In genomic region chr7:44959433-44959951, GRCh38 we compare ENCODE assay signal across 10 cellular contexts. TPM values are rescaled to one million over a fixed set of nuclear protein-coding genes. Genes with fewer than 3 reads are reported as not detected.
DNase-seq lines count a peak whose midpoint lies in the region; ATAC-seq and TF ChIP-seq lines count a peak whose summit lies in the region.
"Had no signal": no experiment of that assay in that cellular context is flagged by ENCODE, and none has a peak within 500 bp of the region (broad histone marks: within the 10 kb centered on the region; RNA-seq: fewer than 3 reads in every experiment).

No MANE protein-coding gene starts in this region.

- CTCF ChIA-PET in T-cell (lab: Charles Lee): no interaction called here

- no peaks in the 10 kb centered on the region for H3K9me3 Mint-ChIP-seq in T-cell
- H3K9me3 Mint-ChIP-seq in central memory CD8-positive, alpha-beta T cell: no peaks in the 10 kb centered on the region
- H3K9me3 Mint-ChIP-seq: neural crest cell had no signal

- TF ChIP-seq POLR2A in GM18505 (IDR thresholded peaks at IDR 0.05; ENCODE audit: borderline replicate concordance, extremely low read depth, insufficient read depth, insufficient read length): peak; percentile 49

- H3K27ac Mint-ChIP-seq in T-cell: peak overlapping the region; percentile 81 to 87
- H3K27ac Mint-ChIP-seq in central memory CD8-positive, alpha-beta T cell (ENCODE audit: low read depth): peak overlapping the region; percentile 96

- no peaks in the 10 kb centered on the region for H3K36me3 Mint-ChIP-seq in T-cell
- H3K36me3 Mint-ChIP-seq in central memory CD8-positive, alpha-beta T cell (ENCODE audit: insufficient read depth): peaks cover 25% of the 10 kb centered on the region

- no peak for ATAC-seq in GM18505 (IDR thresholded peaks at IDR 0.05; ENCODE audit: unreplicated experiment)
- peak in 3 of 4 experiments; percentile 36 to 72 (median 37) for ATAC-seq in T-cell (replicated peaks in 1 of 4)
- ATAC-seq in central memory CD8-positive, alpha-beta T cell (replicated peaks; ENCODE audit: extremely low read depth, poor library complexity, severe bottlenecking): peak; percentile 85
- no peak for ATAC-seq in HG03135 (IDR thresholded peaks at IDR 0.05; ENCODE audit: unreplicated experiment)
- ATAC-seq in GM18520 (IDR thresholded peaks at IDR 0.05; ENCODE audit: unreplicated experiment): no peak

- no peaks in the 10 kb centered on the region for H3K27me3 Mint-ChIP-seq in T-cell
- H3K27me3 Mint-ChIP-seq in central memory CD8-positive, alpha-beta T cell: no peaks in the 10 kb centered on the region

- POLR2A ChIA-PET in T-cell (lab: Charles Lee): no interaction called here

- DNase-seq in A172 (ENCODE audit: low spot score) (peak; percentile 28), T-cell (peak in 20 of 34 experiments; percentile 24 to 68 (median 56)), NCI-H524 treated with DMSO at 0.1 percent for 48 hours (lab: John Stamatoyannopoulos, UW) (no peak), amniotic stem cell (lab: John Stamatoyannopoulos, UW) (no peak)
- peak in 1 of 2 donors; percentile 65 for DNase-seq in central memory CD8-positive, alpha-beta T cell (ENCODE audit: low spot score in 2 of 2)
- DNase-seq: DMS79 treated with DMSO at 0.1 percent for 48 hours had no signal

- peaks cover 18 to 21% (median 19%) of the 10 kb centered on the region in 3 donors for H3K4me1 Mint-ChIP-seq in T-cell
- peaks cover 22% of the 10 kb centered on the region for H3K4me1 Mint-ChIP-seq in central memory CD8-positive, alpha-beta T cell

- H3K4me3 Mint-ChIP-seq in T-cell: no peak overlapping the region
- no peak overlapping the region for H3K4me3 Mint-ChIP-seq in central memory CD8-positive, alpha-beta T cell
- H3K4me3 Mint-ChIP-seq: neural crest cell had no signal

RNA-seq across cellular contexts. Expression of gene MYO1G, which starts 19.3 kb away (rescaled TPM):
- total RNA-seq in A172 (2014; rRNA removed; shearing (Covaris generic)): 0.76 and 1.6 TPM in 2 replicates
- 100 to 1,000 TPM; 183 to 272 (median 192) TPM for total RNA-seq in T-cell

RNA-seq across cellular contexts. Expression of gene CCM2, which starts 40.5 kb away (rescaled TPM):
- total RNA-seq in A172 (2014; rRNA removed; shearing (Covaris generic)): 67.4 and 70.8 TPM in 2 replicates
- 100 to 1,000 TPM in 4 of 5 donors, 10 to 100 TPM in 1; 88.6 to 190 (median 167) TPM for total RNA-seq in T-cell

Comparison
In these comparisons a context has a peak if more than half of its experiments do, and no peak if none do; other contexts are left out.
1. DNase-seq: peak in A172 (single experiment) and T-cell (20 of 34); none in NCI-H524 treated with DMSO at 0.1 percent for 48 hours (single experiment) and amniotic stem cell (single experiment).
2. ATAC-seq: peak in T-cell (3 of 4) and central memory CD8-positive, alpha-beta T cell (single experiment); none in GM18505 (single experiment), HG03135 (single experiment) and GM18520 (single experiment).
3. RNA of gene MYO1G, which starts 19.3 kb away (total RNA-seq): 183 to 272 TPM in T-cell; 0.76 to 1.6 TPM in A172; every median in the first group is over 10 times any median in the second.